12 cellular contexts compared by ENCODE assay signal in the genomic region with DNA sequence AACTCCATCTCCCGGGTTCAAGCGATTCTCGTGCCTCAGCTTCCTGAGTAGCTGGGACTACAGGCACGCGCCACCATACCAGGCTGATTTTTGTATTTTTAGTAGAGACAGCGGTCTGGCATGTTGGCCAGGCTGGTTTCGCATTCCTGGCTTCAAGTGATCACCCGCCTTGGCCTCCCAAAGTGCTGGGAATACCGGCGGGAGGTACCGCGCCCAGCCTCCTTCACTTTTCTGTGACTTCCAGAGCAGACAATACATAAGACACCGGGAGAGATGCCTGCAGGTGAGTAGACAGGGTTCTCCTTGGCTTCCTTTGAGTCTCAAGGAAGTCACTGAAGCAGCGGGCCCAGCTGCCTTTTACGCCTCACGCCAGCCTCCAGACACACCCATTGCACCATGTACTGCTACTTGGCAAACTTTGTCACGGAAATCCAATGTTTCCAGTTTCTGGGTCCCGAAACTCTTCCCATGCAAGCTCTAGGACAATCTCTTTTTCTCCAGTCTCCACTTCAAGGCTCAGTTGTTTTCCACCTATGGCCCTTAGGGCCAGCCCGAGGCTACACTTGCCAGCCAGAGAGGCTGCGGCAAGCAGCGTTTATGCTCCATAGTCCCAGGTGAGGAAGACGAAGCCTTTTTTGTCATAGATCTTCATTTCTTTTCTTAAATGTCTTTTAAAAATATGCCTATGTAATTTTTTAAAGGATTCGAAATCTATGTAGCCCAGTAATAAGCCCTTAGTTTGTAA. TPM values are rescaled to one million over a fixed set of nuclear protein-coding genes. Genes with fewer than 3 reads are reported as not detected.
DNase-seq lines count a peak whose midpoint lies in the region; ATAC-seq and TF ChIP-seq lines count a peak whose summit lies in the region.
"Had no signal": no experiment of that assay in that cellular context is flagged by ENCODE, and none has a peak within 500 bp of the region (broad histone marks: within the 10 kb centered on the region; RNA-seq: fewer than 3 reads in every experiment).

No MANE protein-coding gene starts in this region.

- no peak for DNase-seq in activated naive CD8-positive, alpha-beta T cell treated with anti-CD3 and anti-CD28 coated beads for 36 hours
- DNase-seq in NCI-H69 (lab: John Stamatoyannopoulos, UW) = peak; percentile 52
- DNase-seq in glutamatergic neuron = no peak
- DNase-seq in smooth muscle cell (lab: John Stamatoyannopoulos, UW; ENCODE audit: unreplicated experiment) = no peak
- DNase-seq in stimulated activated CD4-positive, alpha-beta T cell treated with anti-CD3 and anti-CD28 coated beads, Interleukin-12 subunit alpha, Interleukin-12 subunit beta, amount 100 ng/mL, for 4 hours = no peak

- H4K20me1 ChIP-seq in smooth muscle cell (ENCODE audit: low read depth) = no peaks in the 10 kb centered on the region

- ATAC-seq in GM18502 (IDR thresholded peaks at IDR 0.05; ENCODE audit: poor library complexity, unreplicated experiment) = no peak
- ATAC-seq in esophagus mucosa = no peak

- no peak overlapping the region for H3K4me3 ChIP-seq in smooth muscle cell
- H3K4me3 ChIP-seq: breast epithelium had no signal

- H3K27me3 ChIP-seq in smooth muscle cell (ENCODE audit: low read depth) = peaks cover 32% of the 10 kb centered on the region

- peaks cover 4% of the 10 kb centered on the region for H3K36me3 Mint-ChIP-seq in activated naive CD8-positive, alpha-beta T cell
- H3K36me3 Mint-ChIP-seq in activated naive CD8-positive, alpha-beta T cell treated with anti-CD3 and anti-CD28 coated beads for 36 hours = peaks cover 8% of the 10 kb centered on the region
- peaks cover 5% of the 10 kb centered on the region for H3K36me3 Mint-ChIP-seq in glutamatergic neuron (ENCODE audit: unreplicated experiment)

- H3K9me3 ChIP-seq in smooth muscle cell (replicated peaks; ENCODE audit: low read depth) = no peaks in the 10 kb centered on the region
- H3K9me3 ChIP-seq: breast epithelium had no signal

- peaks cover 12% of the 10 kb centered on the region for H3K4me1 ChIP-seq in smooth muscle cell (ENCODE audit: low read depth)

- H3K4me2 ChIP-seq in smooth muscle cell = peak overlapping the region; percentile 66

- 87% methylated on average over 23 of the region's 23 CpGs for WGBS in smooth muscle cell (ENCODE audit: low lambda C conversion rate)

- no peak overlapping the region for H2AFZ ChIP-seq in smooth muscle cell (ENCODE audit: low read depth)

- peaks cover 54% of the 10 kb centered on the region for H3K4me1 Mint-ChIP-seq in activated naive CD8-positive, alpha-beta T cell (ENCODE audit: low read depth)
- H3K4me1 Mint-ChIP-seq in activated naive CD8-positive, alpha-beta T cell treated with anti-CD3 and anti-CD28 coated beads for 36 hours = peaks cover 56% of the 10 kb centered on the region
- H3K4me1 Mint-ChIP-seq in glutamatergic neuron (ENCODE audit: low read depth, unreplicated experiment) = peaks cover 8% of the 10 kb centered on the region

- no peak overlapping the region for H3K9ac ChIP-seq in smooth muscle cell (ENCODE audit: low read depth)

- H3K79me2 ChIP-seq in smooth muscle cell (ENCODE audit: low read depth) = no peaks in the 10 kb centered on the region

- peaks cover 5% of the 10 kb centered on the region for H3F3A ChIP-seq in smooth muscle cell (ENCODE audit: low read depth)

- H3K27me3 Mint-ChIP-seq in activated naive CD8-positive, alpha-beta T cell = peaks cover 30% of the 10 kb centered on the region
- H3K27me3 Mint-ChIP-seq in activated naive CD8-positive, alpha-beta T cell treated with anti-CD3 and anti-CD28 coated beads for 36 hours = peaks cover 90% of the 10 kb centered on the region
- peaks cover 52% of the 10 kb centered on the region for H3K27me3 Mint-ChIP-seq in glutamatergic neuron (ENCODE audit: unreplicated experiment)

- H3K27ac ChIP-seq in smooth muscle cell (ENCODE audit: low read depth) = no peak overlapping the region
- H3K27ac ChIP-seq: breast epithelium had no signal

- H3K4me3 Mint-ChIP-seq in activated naive CD8-positive, alpha-beta T cell = peak overlapping the region; percentile 81
- H3K4me3 Mint-ChIP-seq in activated naive CD8-positive, alpha-beta T cell treated with anti-CD3 and anti-CD28 coated beads for 36 hours = no peak overlapping the region
- peak overlapping the region; percentile 92 for H3K4me3 Mint-ChIP-seq in glutamatergic neuron (ENCODE audit: unreplicated experiment)

- peak overlapping the region; percentile 8 for H3K27ac Mint-ChIP-seq in activated naive CD8-positive, alpha-beta T cell
- no peak overlapping the region for H3K27ac Mint-ChIP-seq in activated naive CD8-positive, alpha-beta T cell treated with anti-CD3 and anti-CD28 coated beads for 36 hours
- H3K27ac Mint-ChIP-seq in glutamatergic neuron (ENCODE audit: unreplicated experiment) = no peak overlapping the region

- H3K9me3 Mint-ChIP-seq in activated naive CD8-positive, alpha-beta T cell (ENCODE audit: low read depth) = no peaks in the 10 kb centered on the region
- H3K9me3 Mint-ChIP-seq in activated naive CD8-positive, alpha-beta T cell treated with anti-CD3 and anti-CD28 coated beads for 36 hours = peaks cover 9% of the 10 kb centered on the region
- H3K9me3 Mint-ChIP-seq in glutamatergic neuron (ENCODE audit: unreplicated experiment) = peaks cover 43% of the 10 kb centered on the region

- no peak for TF ChIP-seq CTCF in glutamatergic neuron (IDR thresholded peaks at IDR 0.05; ENCODE audit: partially characterized antibody, unreplicated experiment)
- no peak for TF ChIP-seq CTCF in smooth muscle cell (IDR thresholded peaks at IDR 0.05; ENCODE audit: borderline replicate concordance, insufficient read depth, poor library complexity, severe bottlenecking)

- no peaks in the 10 kb centered on the region for H3K36me3 ChIP-seq in smooth muscle cell (ENCODE audit: low read depth)
- H3K36me3 ChIP-seq: breast epithelium had no signal

RNA-seq across cellular contexts. Expression of a gene that starts 0.9 kb away (rescaled TPM):
- total RNA-seq in activated naive CD8-positive, alpha-beta T cell treated with anti-CD3 and anti-CD28 coated beads for 36 hours = not detected
- not detected for total RNA-seq in glutamatergic neuron (ENCODE audit: unreplicated experiment)
- total RNA-seq in smooth muscle cell = not detected in 2 replicates
- polyA plus RNA-seq in smooth muscle cell = not detected in 2 replicates
- total RNA-seq in esophagus mucosa = not detected
- total RNA-seq: breast epithelium, myocyte, renal cortical epithelial cell, urinary bladder had no signal
- polyA plus RNA-seq: urinary bladder had no signal

RNA-seq across cellular contexts. Expression of a gene that starts 47.8 kb away (rescaled TPM):
- total RNA-seq in activated naive CD8-positive, alpha-beta T cell treated with anti-CD3 and anti-CD28 coated beads for 36 hours = 10 to 100 TPM; 12.2 to 12.8 TPM
- total RNA-seq in glutamatergic neuron (ENCODE audit: unreplicated experiment) (12.2 TPM), smooth muscle cell (7.7 and 8.7 TPM in 2 replicates), esophagus mucosa (4.1 TPM)
- 6.1 and 7.0 TPM in 2 replicates for polyA plus RNA-seq in smooth muscle cell

RNA-seq across cellular contexts. Expression of a gene that starts 52.3 kb away (rescaled TPM):
- 1 to 10 TPM; 7.6 to 9.1 TPM for total RNA-seq in activated naive CD8-positive, alpha-beta T cell treated with anti-CD3 and anti-CD28 coated beads for 36 hours
- 18.7 TPM for total RNA-seq in glutamatergic neuron (ENCODE audit: unreplicated experiment)
- total RNA-seq in smooth muscle cell = 4.4 and 9.2 TPM in 2 replicates
- polyA plus RNA-seq in smooth muscle cell = 8.3 and 9.6 TPM in 2 replicates
- 9.7 TPM for total RNA-seq in esophagus mucosa
